In the genomic region with DNA sequence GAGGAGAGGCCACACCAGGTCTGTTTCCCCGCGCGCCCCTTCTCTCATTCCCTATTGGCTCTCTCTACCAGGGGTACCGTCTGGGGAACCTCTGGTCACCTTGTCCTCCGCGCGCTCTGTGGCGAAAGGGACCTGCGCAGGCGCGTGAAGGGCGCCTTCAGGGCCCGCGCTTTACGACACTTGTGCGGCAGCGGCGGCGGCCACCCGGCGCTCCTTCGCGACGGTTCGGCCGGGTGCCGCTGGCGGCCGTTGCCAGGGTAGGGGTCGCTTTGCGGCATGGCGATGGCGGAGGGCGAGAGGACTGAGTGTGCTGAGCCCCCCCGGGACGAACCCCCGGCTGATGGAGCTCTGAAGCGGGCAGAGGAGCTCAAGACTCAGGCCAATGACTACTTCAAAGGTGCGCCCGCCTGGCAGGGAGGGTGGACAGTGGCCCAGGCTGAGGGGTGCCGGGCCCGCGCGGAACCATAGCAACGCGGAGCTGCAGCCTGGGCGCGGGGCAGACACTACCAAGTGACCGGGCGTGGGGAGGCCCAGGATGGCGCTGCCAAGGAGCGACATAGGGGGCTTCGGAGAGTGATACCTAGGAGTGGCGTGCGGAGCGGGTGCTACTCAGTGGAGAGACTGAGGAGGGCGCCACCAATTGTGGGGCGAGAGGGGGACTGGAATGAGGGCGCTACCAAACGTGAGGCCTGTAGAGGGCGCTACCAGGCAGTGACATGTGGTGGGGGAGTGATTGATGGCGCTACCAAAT, we compare ENCODE assay signal across 8 cellular contexts. TPM values are rescaled to one million over a fixed set of nuclear protein-coding genes. Genes with fewer than 3 reads are reported as not detected.
DNase-seq lines count a peak whose midpoint lies in the region; ATAC-seq and TF ChIP-seq lines count a peak whose summit lies in the region.

A gene with protein sequence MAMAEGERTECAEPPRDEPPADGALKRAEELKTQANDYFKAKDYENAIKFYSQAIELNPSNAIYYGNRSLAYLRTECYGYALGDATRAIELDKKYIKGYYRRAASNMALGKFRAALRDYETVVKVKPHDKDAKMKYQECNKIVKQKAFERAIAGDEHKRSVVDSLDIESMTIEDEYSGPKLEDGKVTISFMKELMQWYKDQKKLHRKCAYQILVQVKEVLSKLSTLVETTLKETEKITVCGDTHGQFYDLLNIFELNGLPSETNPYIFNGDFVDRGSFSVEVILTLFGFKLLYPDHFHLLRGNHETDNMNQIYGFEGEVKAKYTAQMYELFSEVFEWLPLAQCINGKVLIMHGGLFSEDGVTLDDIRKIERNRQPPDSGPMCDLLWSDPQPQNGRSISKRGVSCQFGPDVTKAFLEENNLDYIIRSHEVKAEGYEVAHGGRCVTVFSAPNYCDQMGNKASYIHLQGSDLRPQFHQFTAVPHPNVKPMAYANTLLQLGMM (plus strand): TSS at position 267 of the 751 bp plus-strand sequence. CDS start 10 bp downstream, at position 277.

- peaks cover 41% of the 10 kb centered on the region for H3K4me1 Mint-ChIP-seq in activated CD4-positive, alpha-beta T cell treated with anti-CD3 and anti-CD28 coated beads for 36 hours

- H3K27me3 Mint-ChIP-seq in activated CD4-positive, alpha-beta T cell treated with anti-CD3 and anti-CD28 coated beads for 36 hours: no peaks in the 10 kb centered on the region

- peaks cover 28% of the 10 kb centered on the region for H3K36me3 Mint-ChIP-seq in activated CD4-positive, alpha-beta T cell treated with anti-CD3 and anti-CD28 coated beads for 36 hours (ENCODE audit: low read depth)

- TF ChIP-seq CTCF in AG09319 (IDR thresholded peaks at IDR 0.05; ENCODE audit: low read depth, low read length) (peak; percentile 96), choroid plexus epithelial cell (conservative IDR thresholded peaks at IDR 0.05; ENCODE audit: low read depth, low read length) (peak; percentile 91)

- peak within 1 kb of the TSS; percentile 91 for H3K27ac Mint-ChIP-seq in activated CD4-positive, alpha-beta T cell treated with anti-CD3 and anti-CD28 coated beads for 36 hours

- ATAC-seq in GM19025 (IDR thresholded peaks at IDR 0.05; ENCODE audit: low read depth, unreplicated experiment): peak; percentile 39
- peak; percentile 60 for ATAC-seq in HG03378 (IDR thresholded peaks at IDR 0.05; ENCODE audit: unreplicated experiment)
- peak; percentile 74 for ATAC-seq in activated CD4-positive, alpha-beta T cell treated with anti-CD3 and anti-CD28 coated beads for 36 hours

- H3K9me3 Mint-ChIP-seq in activated CD4-positive, alpha-beta T cell treated with anti-CD3 and anti-CD28 coated beads for 36 hours (ENCODE audit: low read depth): no peaks in the 10 kb centered on the region

- peak within 1 kb of the TSS; percentile 90 for H3K4me3 Mint-ChIP-seq in activated CD4-positive, alpha-beta T cell treated with anti-CD3 and anti-CD28 coated beads for 36 hours

- DNase-seq in AG09319 (ENCODE audit: extremely low read depth, low read depth) (peak; percentile 83), NCI-H510A (lab: John Stamatoyannopoulos, UW) (peak; percentile 94), choroid plexus epithelial cell (ENCODE audit: low read depth) (peak; percentile 95), kidney glomerular epithelial cell (lab: John Stamatoyannopoulos, UW) (peak; percentile 67)
- peak; percentile 94 for DNase-seq in activated CD4-positive, alpha-beta T cell treated with anti-CD3 and anti-CD28 coated beads for 36 hours
- peak; percentile 68 to 69 for DNase-seq in stimulated activated CD4-positive, alpha-beta T cell treated with anti-CD3 and anti-CD28 coated beads, Interleukin-1b, Interleukin-23, amount 100 ng/mL, for 1 hour (ENCODE audit: low read depth in 2 of 2)

- intact Hi-C loops in activated CD4-positive, alpha-beta T cell treated with anti-CD3 and anti-CD28 coated beads for 36 hours (cut with DNase I, micrococcal nuclease): loop anchor here in 1 of 2 experiments (1.0 to 5.0 kb wide), 8 partner anchors 48 to 1255 kb away; a partner anchor contains a TSS

- H3K4me3 ChIP-seq in choroid plexus epithelial cell (ENCODE audit: low read depth, low read length): peak within 1 kb of the TSS; percentile 99

- POLR2A ChIA-PET in activated CD4-positive, alpha-beta T cell treated with anti-CD3 and anti-CD28 coated beads for 36 hours (lab: Charles Lee): no interaction called here

- CTCF ChIA-PET in activated CD4-positive, alpha-beta T cell treated with anti-CD3 and anti-CD28 coated beads for 36 hours (lab: Charles Lee): interaction anchor here (0.7 to 1.4 kb wide), 4 partner anchors 10 to 21 kb away, joined by 3 to 5 read pairs (median 4); no protein-coding TSS in a partner anchor

RNA-seq across cellular contexts. Expression of the gene that starts here (rescaled TPM):
- total RNA-seq in activated CD4-positive, alpha-beta T cell treated with anti-CD3 and anti-CD28 coated beads for 36 hours: 100 to 1,000 TPM in 1 of 2 experiments, 10 to 100 TPM in 1; 100.0 to 129 TPM

Comparison
In these comparisons a context has a peak if more than half of its experiments do, and no peak if none do; other contexts are left out.
1. Peak in every context shown above with its lines: DNase-seq, ATAC-seq and H3K4me3 ChIP-seq.